In the genomic region with DNA sequence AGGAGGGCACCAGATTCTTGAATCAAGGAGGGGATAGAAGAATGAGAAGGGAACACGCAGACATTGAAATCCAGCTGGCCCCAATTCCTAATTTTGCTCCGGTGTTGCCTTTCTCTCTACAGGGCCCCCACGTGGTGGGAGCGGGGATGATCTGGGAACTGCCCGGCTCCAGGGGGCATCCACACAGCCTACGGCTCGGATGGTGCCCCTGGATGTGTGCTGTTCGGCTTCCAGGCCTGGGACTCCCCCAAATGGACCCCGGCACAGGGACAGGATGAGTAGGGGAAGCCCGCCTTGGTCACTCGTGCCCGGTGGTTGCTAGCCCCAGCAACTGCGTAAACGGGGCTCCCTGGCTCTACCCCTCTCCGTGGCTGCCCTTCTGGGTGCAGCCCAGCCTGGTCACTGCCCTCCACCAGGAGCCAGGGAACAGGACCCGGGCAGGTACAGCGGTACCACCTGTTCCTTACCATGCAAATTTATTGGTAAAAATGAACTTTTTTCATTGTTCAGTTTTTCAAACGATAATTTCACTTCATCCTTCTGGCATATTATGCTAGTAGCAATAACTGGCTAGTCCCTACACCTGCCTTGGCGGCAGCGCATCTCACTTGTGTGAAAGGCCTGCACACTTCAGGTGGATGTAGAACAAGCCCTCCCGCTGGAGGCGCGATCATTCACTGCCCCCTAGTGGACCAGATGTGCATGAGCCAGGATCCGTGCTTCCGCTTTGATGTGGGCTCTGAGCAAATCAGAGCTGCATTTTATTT, we compare ENCODE assay signal across 8 cellular contexts.
A peak's percentile ranks its signal among the peaks of the same experiment; 100 is the strongest.
DNase-seq lines count a peak whose midpoint lies in the region; ATAC-seq and TF ChIP-seq lines count a peak whose summit lies in the region.

No MANE protein-coding gene starts in this region.

- H3K9me3 Mint-ChIP-seq in chondrocyte (ENCODE audit: low read depth) = peaks cover 5% of the 10 kb centered on the region

- peak; percentile 91 to 93 for TF ChIP-seq RAD21 in liver (IDR thresholded peaks at IDR 0.05)

- no peak overlapping the region for H3K4me3 Mint-ChIP-seq in chondrocyte (ENCODE audit: unreplicated experiment)

- no peaks in the 10 kb centered on the region for H3K36me3 Mint-ChIP-seq in chondrocyte (ENCODE audit: low read depth)

- no peaks in the 10 kb centered on the region for H3K27me3 Mint-ChIP-seq in chondrocyte (ENCODE audit: low read depth)

- peak; percentile 97 for TF ChIP-seq CTCF in BE2C (IDR thresholded peaks at IDR 0.05; ENCODE audit: low read depth, low read length)
- TF ChIP-seq CTCF in chondrocyte (IDR thresholded peaks at IDR 0.05) = peak; percentile 88
- TF ChIP-seq CTCF in liver (IDR thresholded peaks at IDR 0.05; ENCODE audit: low read depth, low read length, missing input control) = peak; percentile 88

- 31% methylated on average over 25 of the region's 25 CpGs for WGBS in liver

- H3K27ac Mint-ChIP-seq in chondrocyte (ENCODE audit: unreplicated experiment) = peak overlapping the region; percentile 49

- H3K4me1 ChIP-seq in BE2C (peaks cover 19% of the 10 kb centered on the region), liver (ENCODE audit: control insufficient read depth in 4 of 4, insufficient read depth in 4 of 4, low read length in 3 of 4) (no peaks in the 10 kb centered on the region)

- peak; percentile 82 for ATAC-seq in HG03342 (IDR thresholded peaks at IDR 0.05; ENCODE audit: unreplicated experiment)

- H3K4me3 ChIP-seq in BE2C (ENCODE audit: low read depth, low read length) (no peak overlapping the region), liver (ENCODE audit: low read depth in 1 of 3, low read length in 3 of 3) (no peak overlapping the region)

- no peaks in the 10 kb centered on the region for H3K27me3 ChIP-seq in BE2C
- peaks cover 0 to 2% (median 1%) of the 10 kb centered on the region in 4 donors for H3K27me3 ChIP-seq in liver (ENCODE audit: control insufficient read depth in 4 of 4, insufficient read depth in 4 of 4, low read length in 3 of 4)

- H3K27ac ChIP-seq in liver (ENCODE audit: low read depth in 1 of 2, low read length in 2 of 2) = no peak overlapping the region

- DNase-seq in BE2C (peak; percentile 82), GM19238 (ENCODE audit: insufficient read length, low spot score) (peak; percentile 71), NCI-H524 treated with DMSO at 0.1 percent for 48 hours (lab: John Stamatoyannopoulos, UW) (peak; percentile 41), chondrocyte (ENCODE audit: low spot score) (no peak)
- DNase-seq in activated CD4-positive, alpha-beta T cell treated with anti-CD3 and anti-CD28 coated beads for 48 hours = peak; percentile 90
- peak; percentile 66 to 82 (median 73) for DNase-seq in stimulated activated CD4-positive, alpha-beta T cell treated with anti-CD3 and anti-CD28 coated beads, TNF-alpha, amount 100 ng/mL, for 24 hours (ENCODE audit: low read depth in 3 of 3)

- no peak overlapping the region for H3K9ac ChIP-seq in liver (ENCODE audit: low read depth in 1 of 2, low read length in 2 of 2)

- H3K4me1 Mint-ChIP-seq in chondrocyte (ENCODE audit: low read depth) = peaks cover 18% of the 10 kb centered on the region

- H3K9me3 ChIP-seq in BE2C = no peaks in the 10 kb centered on the region
- H3K9me3 ChIP-seq in liver (ENCODE audit: control insufficient read depth in 4 of 4, low read length in 3 of 4) = no peaks in the 10 kb centered on the region

- H3K36me3 ChIP-seq in BE2C = no peaks in the 10 kb centered on the region
- H3K36me3 ChIP-seq in liver (ENCODE audit: control insufficient read depth in 4 of 4, insufficient read depth in 3 of 4, low read depth in 1 of 4, low read length in 3 of 4) = no peaks in the 10 kb centered on the region

TF ChIP-seq in liver, 16 proteins besides CTCF, POLR2A, EP300 and RAD21:
- TF ChIP-seq HNF4G (IDR thresholded peaks at IDR 0.05) (no peak), HNF4A (conservative IDR thresholded peaks at IDR 0.05) (no peak), TAF1 (conservative IDR thresholded peaks at IDR 0.05) (no peak), EGR1 (IDR thresholded peaks at IDR 0.05; ENCODE audit: low read depth in 2 of 2) (no peak), NR2F2 (IDR thresholded peaks at IDR 0.05) (no peak), FOXA2 (IDR thresholded peaks at IDR 0.05) (no peak), GABPA (IDR thresholded peaks at IDR 0.05 in 1 of 2, conservative IDR thresholded peaks at IDR 0.05 in 1 of 2) (no peak), FOXA1 (IDR thresholded peaks at IDR 0.05) (no peak), YY1 (IDR thresholded peaks at IDR 0.05) (no peak), RXRA (IDR thresholded peaks at IDR 0.05) (no peak), JUND (IDR thresholded peaks at IDR 0.05) (no peak), SP1 (IDR thresholded peaks at IDR 0.05) (no peak)
- TF ChIP-seq, protein P1, sequence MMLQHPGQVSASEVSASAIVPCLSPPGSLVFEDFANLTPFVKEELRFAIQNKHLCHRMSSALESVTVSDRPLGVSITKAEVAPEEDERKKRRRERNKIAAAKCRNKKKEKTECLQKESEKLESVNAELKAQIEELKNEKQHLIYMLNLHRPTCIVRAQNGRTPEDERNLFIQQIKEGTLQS (IDR thresholded peaks at IDR 0.05) = no peak
- TF ChIP-seq, protein P2, sequence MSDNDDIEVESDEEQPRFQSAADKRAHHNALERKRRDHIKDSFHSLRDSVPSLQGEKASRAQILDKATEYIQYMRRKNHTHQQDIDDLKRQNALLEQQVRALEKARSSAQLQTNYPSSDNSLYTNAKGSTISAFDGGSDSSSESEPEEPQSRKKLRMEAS (IDR thresholded peaks at IDR 0.05) = no peak
- TF ChIP-seq, protein P3, sequence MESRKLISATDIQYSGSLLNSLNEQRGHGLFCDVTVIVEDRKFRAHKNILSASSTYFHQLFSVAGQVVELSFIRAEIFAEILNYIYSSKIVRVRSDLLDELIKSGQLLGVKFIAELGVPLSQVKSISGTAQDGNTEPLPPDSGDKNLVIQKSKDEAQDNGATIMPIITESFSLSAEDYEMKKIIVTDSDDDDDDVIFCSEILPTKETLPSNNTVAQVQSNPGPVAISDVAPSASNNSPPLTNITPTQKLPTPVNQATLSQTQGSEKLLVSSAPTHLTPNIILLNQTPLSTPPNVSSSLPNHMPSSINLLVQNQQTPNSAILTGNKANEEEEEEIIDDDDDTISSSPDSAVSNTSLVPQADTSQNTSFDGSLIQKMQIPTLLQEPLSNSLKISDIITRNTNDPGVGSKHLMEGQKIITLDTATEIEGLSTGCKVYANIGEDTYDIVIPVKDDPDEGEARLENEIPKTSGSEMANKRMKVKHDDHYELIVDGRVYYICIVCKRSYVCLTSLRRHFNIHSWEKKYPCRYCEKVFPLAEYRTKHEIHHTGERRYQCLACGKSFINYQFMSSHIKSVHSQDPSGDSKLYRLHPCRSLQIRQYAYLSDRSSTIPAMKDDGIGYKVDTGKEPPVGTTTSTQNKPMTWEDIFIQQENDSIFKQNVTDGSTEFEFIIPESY (IDR thresholded peaks at IDR 0.05) = no peak
- TF ChIP-seq, protein P4, sequence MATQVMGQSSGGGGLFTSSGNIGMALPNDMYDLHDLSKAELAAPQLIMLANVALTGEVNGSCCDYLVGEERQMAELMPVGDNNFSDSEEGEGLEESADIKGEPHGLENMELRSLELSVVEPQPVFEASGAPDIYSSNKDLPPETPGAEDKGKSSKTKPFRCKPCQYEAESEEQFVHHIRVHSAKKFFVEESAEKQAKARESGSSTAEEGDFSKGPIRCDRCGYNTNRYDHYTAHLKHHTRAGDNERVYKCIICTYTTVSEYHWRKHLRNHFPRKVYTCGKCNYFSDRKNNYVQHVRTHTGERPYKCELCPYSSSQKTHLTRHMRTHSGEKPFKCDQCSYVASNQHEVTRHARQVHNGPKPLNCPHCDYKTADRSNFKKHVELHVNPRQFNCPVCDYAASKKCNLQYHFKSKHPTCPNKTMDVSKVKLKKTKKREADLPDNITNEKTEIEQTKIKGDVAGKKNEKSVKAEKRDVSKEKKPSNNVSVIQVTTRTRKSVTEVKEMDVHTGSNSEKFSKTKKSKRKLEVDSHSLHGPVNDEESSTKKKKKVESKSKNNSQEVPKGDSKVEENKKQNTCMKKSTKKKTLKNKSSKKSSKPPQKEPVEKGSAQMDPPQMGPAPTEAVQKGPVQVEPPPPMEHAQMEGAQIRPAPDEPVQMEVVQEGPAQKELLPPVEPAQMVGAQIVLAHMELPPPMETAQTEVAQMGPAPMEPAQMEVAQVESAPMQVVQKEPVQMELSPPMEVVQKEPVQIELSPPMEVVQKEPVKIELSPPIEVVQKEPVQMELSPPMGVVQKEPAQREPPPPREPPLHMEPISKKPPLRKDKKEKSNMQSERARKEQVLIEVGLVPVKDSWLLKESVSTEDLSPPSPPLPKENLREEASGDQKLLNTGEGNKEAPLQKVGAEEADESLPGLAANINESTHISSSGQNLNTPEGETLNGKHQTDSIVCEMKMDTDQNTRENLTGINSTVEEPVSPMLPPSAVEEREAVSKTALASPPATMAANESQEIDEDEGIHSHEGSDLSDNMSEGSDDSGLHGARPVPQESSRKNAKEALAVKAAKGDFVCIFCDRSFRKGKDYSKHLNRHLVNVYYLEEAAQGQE (IDR thresholded peaks at IDR 0.05) = no peak
TF ChIP-seq in liver: peak in this region for 0.
